Comparison of ENCODE assay signal across 1 cellular context in the genomic region with DNA sequence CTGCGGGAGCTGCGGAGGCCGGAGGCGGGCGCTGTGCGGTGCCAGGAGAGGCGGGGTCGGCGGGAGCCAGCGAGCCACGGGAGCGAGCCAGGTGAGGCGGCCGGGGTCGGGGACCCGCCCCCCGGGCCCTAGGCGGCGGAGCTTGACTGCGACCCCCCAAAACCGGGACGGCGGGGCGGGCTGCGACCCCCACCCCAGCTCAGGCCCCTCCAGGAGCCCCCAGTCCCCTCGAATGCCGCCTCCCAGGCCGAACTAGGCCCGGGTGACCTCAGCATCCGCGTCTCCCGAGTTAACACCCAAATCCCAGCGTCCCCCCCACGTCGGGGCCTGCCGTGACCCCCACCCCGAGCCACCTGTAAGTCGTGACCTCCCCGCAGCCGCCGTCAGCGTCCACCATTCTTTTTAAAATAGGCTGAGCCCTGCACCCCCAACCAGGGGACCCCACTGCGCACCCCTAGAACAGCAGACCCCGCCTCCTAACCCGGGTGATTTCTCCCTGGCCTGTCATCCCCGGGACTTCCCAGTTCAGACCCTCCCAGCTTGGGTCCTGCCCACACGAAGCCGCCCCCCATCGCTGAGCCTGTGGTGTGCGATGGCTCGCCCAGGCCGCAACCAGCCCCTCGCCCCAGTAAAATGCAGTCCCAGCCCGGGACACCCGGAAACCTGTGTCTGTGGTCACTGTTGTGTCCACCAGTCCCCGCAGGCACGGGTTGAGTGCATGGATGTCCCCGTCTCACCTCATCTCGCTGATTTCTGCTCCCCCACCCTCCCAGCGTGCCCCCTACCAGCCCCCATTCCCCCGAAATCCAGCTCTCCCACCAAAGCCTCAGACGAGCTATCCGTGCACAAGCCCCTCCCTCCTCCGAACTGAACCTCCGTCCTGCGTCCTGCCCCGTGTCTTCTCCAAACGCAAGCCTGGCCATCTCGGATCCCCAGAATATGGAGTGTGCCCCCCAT.
TF ChIP-seq lines count a peak whose summit lies in the region.

No MANE protein-coding gene starts in this region.

TF ChIP-seq in SK-N-SH, 30 proteins besides CTCF, POLR2A, EP300 and RAD21 (continued from another document):
- TF ChIP-seq, protein P1, sequence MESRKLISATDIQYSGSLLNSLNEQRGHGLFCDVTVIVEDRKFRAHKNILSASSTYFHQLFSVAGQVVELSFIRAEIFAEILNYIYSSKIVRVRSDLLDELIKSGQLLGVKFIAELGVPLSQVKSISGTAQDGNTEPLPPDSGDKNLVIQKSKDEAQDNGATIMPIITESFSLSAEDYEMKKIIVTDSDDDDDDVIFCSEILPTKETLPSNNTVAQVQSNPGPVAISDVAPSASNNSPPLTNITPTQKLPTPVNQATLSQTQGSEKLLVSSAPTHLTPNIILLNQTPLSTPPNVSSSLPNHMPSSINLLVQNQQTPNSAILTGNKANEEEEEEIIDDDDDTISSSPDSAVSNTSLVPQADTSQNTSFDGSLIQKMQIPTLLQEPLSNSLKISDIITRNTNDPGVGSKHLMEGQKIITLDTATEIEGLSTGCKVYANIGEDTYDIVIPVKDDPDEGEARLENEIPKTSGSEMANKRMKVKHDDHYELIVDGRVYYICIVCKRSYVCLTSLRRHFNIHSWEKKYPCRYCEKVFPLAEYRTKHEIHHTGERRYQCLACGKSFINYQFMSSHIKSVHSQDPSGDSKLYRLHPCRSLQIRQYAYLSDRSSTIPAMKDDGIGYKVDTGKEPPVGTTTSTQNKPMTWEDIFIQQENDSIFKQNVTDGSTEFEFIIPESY (IDR thresholded peaks at IDR 0.05; ENCODE audit: borderline replicate concordance, low read depth) = no peak
- no peak for TF ChIP-seq MEF2A (IDR thresholded peaks at IDR 0.05; ENCODE audit: borderline replicate concordance, low read depth)
- no peak for TF ChIP-seq USF2 (IDR thresholded peaks at IDR 0.05; ENCODE audit: borderline replicate concordance, low read depth, low read length)
- TF ChIP-seq, protein P2, sequence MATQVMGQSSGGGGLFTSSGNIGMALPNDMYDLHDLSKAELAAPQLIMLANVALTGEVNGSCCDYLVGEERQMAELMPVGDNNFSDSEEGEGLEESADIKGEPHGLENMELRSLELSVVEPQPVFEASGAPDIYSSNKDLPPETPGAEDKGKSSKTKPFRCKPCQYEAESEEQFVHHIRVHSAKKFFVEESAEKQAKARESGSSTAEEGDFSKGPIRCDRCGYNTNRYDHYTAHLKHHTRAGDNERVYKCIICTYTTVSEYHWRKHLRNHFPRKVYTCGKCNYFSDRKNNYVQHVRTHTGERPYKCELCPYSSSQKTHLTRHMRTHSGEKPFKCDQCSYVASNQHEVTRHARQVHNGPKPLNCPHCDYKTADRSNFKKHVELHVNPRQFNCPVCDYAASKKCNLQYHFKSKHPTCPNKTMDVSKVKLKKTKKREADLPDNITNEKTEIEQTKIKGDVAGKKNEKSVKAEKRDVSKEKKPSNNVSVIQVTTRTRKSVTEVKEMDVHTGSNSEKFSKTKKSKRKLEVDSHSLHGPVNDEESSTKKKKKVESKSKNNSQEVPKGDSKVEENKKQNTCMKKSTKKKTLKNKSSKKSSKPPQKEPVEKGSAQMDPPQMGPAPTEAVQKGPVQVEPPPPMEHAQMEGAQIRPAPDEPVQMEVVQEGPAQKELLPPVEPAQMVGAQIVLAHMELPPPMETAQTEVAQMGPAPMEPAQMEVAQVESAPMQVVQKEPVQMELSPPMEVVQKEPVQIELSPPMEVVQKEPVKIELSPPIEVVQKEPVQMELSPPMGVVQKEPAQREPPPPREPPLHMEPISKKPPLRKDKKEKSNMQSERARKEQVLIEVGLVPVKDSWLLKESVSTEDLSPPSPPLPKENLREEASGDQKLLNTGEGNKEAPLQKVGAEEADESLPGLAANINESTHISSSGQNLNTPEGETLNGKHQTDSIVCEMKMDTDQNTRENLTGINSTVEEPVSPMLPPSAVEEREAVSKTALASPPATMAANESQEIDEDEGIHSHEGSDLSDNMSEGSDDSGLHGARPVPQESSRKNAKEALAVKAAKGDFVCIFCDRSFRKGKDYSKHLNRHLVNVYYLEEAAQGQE (IDR thresholded peaks at IDR 0.05; ENCODE audit: low read depth, low read length) = no peak
- no peak for TF ChIP-seq SMC3 (IDR thresholded peaks at IDR 0.05; ENCODE audit: low read depth, low read length)
- TF ChIP-seq YY1 (IDR thresholded peaks at IDR 0.05; ENCODE audit: low read depth) = no peak
- TF ChIP-seq, protein P3, sequence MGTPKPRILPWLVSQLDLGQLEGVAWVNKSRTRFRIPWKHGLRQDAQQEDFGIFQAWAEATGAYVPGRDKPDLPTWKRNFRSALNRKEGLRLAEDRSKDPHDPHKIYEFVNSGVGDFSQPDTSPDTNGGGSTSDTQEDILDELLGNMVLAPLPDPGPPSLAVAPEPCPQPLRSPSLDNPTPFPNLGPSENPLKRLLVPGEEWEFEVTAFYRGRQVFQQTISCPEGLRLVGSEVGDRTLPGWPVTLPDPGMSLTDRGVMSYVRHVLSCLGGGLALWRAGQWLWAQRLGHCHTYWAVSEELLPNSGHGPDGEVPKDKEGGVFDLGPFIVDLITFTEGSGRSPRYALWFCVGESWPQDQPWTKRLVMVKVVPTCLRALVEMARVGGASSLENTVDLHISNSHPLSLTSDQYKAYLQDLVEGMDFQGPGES (IDR thresholded peaks at IDR 0.05; ENCODE audit: low read depth, low read length) = no peak
- no peak for TF ChIP-seq FOXM1 (IDR thresholded peaks at IDR 0.05; ENCODE audit: low read depth)
- no peak for TF ChIP-seq POLR2AphosphoS5 (IDR thresholded peaks at IDR 0.05; ENCODE audit: low read depth, low read length)
- no peak for TF ChIP-seq SIN3A (IDR thresholded peaks at IDR 0.05; ENCODE audit: borderline replicate concordance, low read depth, low read length)
- no peak for TF ChIP-seq RXRA (IDR thresholded peaks at IDR 0.05; ENCODE audit: borderline replicate concordance, low read depth)
- no peak for TF ChIP-seq ELF1 (IDR thresholded peaks at IDR 0.05)
- no peak for TF ChIP-seq EZH2phosphoT487 (IDR thresholded peaks at IDR 0.05; ENCODE audit: borderline replicate concordance, low read depth)
- no peak for TF ChIP-seq GATA2 (CRISPR knock-in tag; IDR thresholded peaks at IDR 0.05)
